Comparison of ENCODE assay signal across 38 cellular contexts in the genomic region with DNA sequence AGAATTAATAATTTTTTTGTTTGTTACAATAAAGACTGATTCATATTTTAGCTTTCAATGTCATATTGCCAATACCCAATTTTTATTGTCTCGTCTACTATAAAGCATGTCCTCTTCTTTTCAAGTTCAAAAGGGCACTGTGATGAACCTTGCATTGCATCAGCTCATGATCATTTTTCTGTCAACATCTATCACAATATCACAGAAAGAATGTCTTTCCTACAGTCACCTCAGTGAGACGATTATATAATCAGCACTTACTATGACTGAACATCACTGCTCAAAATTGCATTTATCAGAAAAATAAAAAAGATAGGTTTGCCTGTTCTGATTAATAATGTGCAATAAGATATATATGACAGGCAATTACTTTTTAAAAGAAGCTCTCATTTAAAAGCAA.
"Had no signal": no experiment of that assay in that cellular context is flagged by ENCODE, and none has a peak within 500 bp of the region (broad histone marks: within the 10 kb centered on the region; RNA-seq: fewer than 3 reads in every experiment).

No MANE protein-coding gene starts in this region.

- H3K4me1 ChIP-seq: adrenal gland, ascending aorta, body of pancreas, breast epithelium had no signal

- ATAC-seq: activated naive CD4-positive, alpha-beta T cell treated with anti-CD3 and anti-CD28 coated beads, Interleukin-2, amount 50 U/mL, for 72 hours; activated naive CD8-positive, alpha-beta T cell treated with anti-CD3 and anti-CD28 coated beads, Interleukin-2, amount 50 U/mL, for 24 hours; activated T-cell treated with anti-CD3 and anti-CD28 coated beads, Interleukin-2, amount 50 U/mL, for 4 hours; activated T-cell treated with anti-CD3 and anti-CD28 coated beads, Interleukin-2, amount 50 U/mL, for 72 hours; activated T-helper 17 cell treated with anti-CD3 and anti-CD28 coated beads, Interleukin-2, amount 50 U/mL, for 72 hours; body of pancreas had no signal

- H3K4me3 ChIP-seq: adrenal gland, ascending aorta, body of pancreas, breast epithelium, cardiac muscle cell had no signal

- H3K36me3 ChIP-seq: adrenal gland, ascending aorta, brain microvascular endothelial cell, breast epithelium, cardiac muscle cell had no signal

- DNase-seq: activated effector memory CD4-positive, alpha-beta T cell treated with anti-CD3 and anti-CD28 coated beads, Interleukin-2, amount 50 U/mL, for 16 hours; activated effector memory CD4-positive, alpha-beta T cell treated with Interleukin-2 at 50 U/mL for 16 hours; activated gamma-delta T cell; activated gamma-delta T cell treated with Interleukin-2 at 50 U/mL for 16 hours; activated naive CD4-positive, alpha-beta T cell; activated naive CD4-positive, alpha-beta T cell treated with anti-CD3 and anti-CD28 coated beads for 36 hours; activated naive CD4-positive, alpha-beta T cell treated with anti-CD3 and anti-CD28 coated beads, Interleukin-2, amount 10 ng/mL, durations not matched to agents 7 days and 5 days; activated naive CD4-positive, alpha-beta T cell treated with anti-CD3 and anti-CD28 coated beads, Interleukin-2, amount 50 U/mL, for 16 hours; activated naive CD4-positive, alpha-beta T cell treated with Interleukin-2 at 50 U/mL for 16 hours; activated naive CD8-positive, alpha-beta T cell treated with anti-CD3 and anti-CD28 coated beads for 36 hours; activated naive CD8-positive, alpha-beta T cell treated with anti-CD3 and anti-CD28 coated beads, Interleukin-2, amount 10 ng/mL, durations not matched to agents 7 days and 5 days; activated naive CD8-positive, alpha-beta T cell treated with anti-CD3 and anti-CD28 coated beads, Interleukin-2, amount 50 U/mL, for 24 hours; activated T-cell treated with anti-CD3 and anti-CD28 coated beads for 4 hours; activated T-cell treated with anti-CD3 and anti-CD28 coated beads, Interleukin-2, amount 50 U/mL, for 1 hour; activated T-cell treated with anti-CD3 and anti-CD28 coated beads, Interleukin-2, amount 50 U/mL, for 24 hours; activated T-cell treated with anti-CD3 and anti-CD28 coated beads, Interleukin-2, amount 50 U/mL, for 4 hours; activated T-cell treated with anti-CD3 and anti-CD28 coated beads, Interleukin-2, amount 50 U/mL, for 48 hours; activated T-cell treated with anti-CD3 and anti-CD28 coated beads, Interleukin-2, amount 50 U/mL, for 72 hours; adrenal gland; amniotic stem cell; amygdala; anterior cingulate cortex; aorta; body of pancreas; brain microvascular endothelial cell; central memory CD4-positive, alpha-beta T cell; cerebellar nuclear complex had no signal

- H3K9me3 Mint-ChIP-seq: activated naive CD4-positive, alpha-beta T cell treated with anti-CD3 and anti-CD28 coated beads for 36 hours; activated T-helper 17 cell treated with anti-CD3 and anti-CD28 coated beads, Interleukin-2, amount 50 U/mL, for 72 hours had no signal

- H3K27ac ChIP-seq: adrenal gland, ascending aorta, body of pancreas, brain microvascular endothelial cell, breast epithelium, cardiac muscle cell had no signal

- H3K36me3 Mint-ChIP-seq: activated naive CD4-positive, alpha-beta T cell treated with anti-CD3 and anti-CD28 coated beads, Interleukin-2, amount 10 ng/mL, durations not matched to agents 7 days and 5 days; activated naive CD4-positive, alpha-beta T cell treated with anti-CD3 and anti-CD28 coated beads, Interleukin-2, amount 50 U/mL, for 24 hours; activated naive CD4-positive, alpha-beta T cell treated with anti-CD3 and anti-CD28 coated beads, Interleukin-2, amount 50 U/mL, for 72 hours; activated naive CD8-positive, alpha-beta T cell; activated naive CD8-positive, alpha-beta T cell treated with anti-CD3 and anti-CD28 coated beads for 36 hours; activated naive CD8-positive, alpha-beta T cell treated with anti-CD3 and anti-CD28 coated beads, Interleukin-2, amount 10 ng/mL, durations not matched to agents 7 days and 5 days; brain had no signal

- H3K27me3 ChIP-seq: adrenal gland, ascending aorta, body of pancreas, brain microvascular endothelial cell, breast epithelium, cardiac muscle cell had no signal

- H3K4me1 Mint-ChIP-seq: activated naive CD4-positive, alpha-beta T cell treated with anti-CD3 and anti-CD28 coated beads, Interleukin-2, amount 10 ng/mL, durations not matched to agents 7 days and 5 days; activated naive CD4-positive, alpha-beta T cell treated with anti-CD3 and anti-CD28 coated beads, Interleukin-2, amount 50 U/mL, for 24 hours; activated naive CD8-positive, alpha-beta T cell treated with anti-CD3 and anti-CD28 coated beads for 36 hours; activated naive CD8-positive, alpha-beta T cell treated with anti-CD3 and anti-CD28 coated beads, Interleukin-2, amount 10 ng/mL, durations not matched to agents 7 days and 5 days; activated naive CD8-positive, alpha-beta T cell treated with anti-CD3 and anti-CD28 coated beads, Interleukin-2, amount 50 U/mL, for 24 hours; activated T-helper 17 cell treated with anti-CD3 and anti-CD28 coated beads, Interleukin-2, amount 50 U/mL, for 72 hours; brain; central memory CD8-positive, alpha-beta T cell had no signal

- H3K27ac Mint-ChIP-seq: activated naive CD4-positive, alpha-beta T cell treated with anti-CD3 and anti-CD28 coated beads for 36 hours; activated naive CD4-positive, alpha-beta T cell treated with anti-CD3 and anti-CD28 coated beads, Interleukin-2, amount 10 ng/mL, durations not matched to agents 7 days and 5 days; activated naive CD4-positive, alpha-beta T cell treated with anti-CD3 and anti-CD28 coated beads, Interleukin-2, amount 50 U/mL, for 24 hours; activated naive CD4-positive, alpha-beta T cell treated with anti-CD3 and anti-CD28 coated beads, Interleukin-2, amount 50 U/mL, for 72 hours; activated naive CD8-positive, alpha-beta T cell; activated naive CD8-positive, alpha-beta T cell treated with anti-CD3 and anti-CD28 coated beads for 36 hours; activated naive CD8-positive, alpha-beta T cell treated with anti-CD3 and anti-CD28 coated beads, Interleukin-2, amount 10 ng/mL, durations not matched to agents 7 days and 5 days; activated naive CD8-positive, alpha-beta T cell treated with anti-CD3 and anti-CD28 coated beads, Interleukin-2, amount 50 U/mL, for 24 hours; activated T-cell treated with anti-CD3 and anti-CD28 coated beads, Interleukin-2, amount 50 U/mL, for 24 hours; activated T-cell treated with anti-CD3 and anti-CD28 coated beads, Interleukin-2, amount 50 U/mL, for 72 hours; activated T-helper 1 cell treated with anti-CD3 and anti-CD28 coated beads, Interleukin-12 subunit alpha, Interleukin-12 subunit beta, Interleukin-2, Interleukin-4 antibody, amounts not matched to agents 30 ng/mL and 10 ng/mL and 1 ng/mL, durations not matched to agents 14 hours and 24 hours and 36 hours; activated T-helper 17 cell treated with anti-CD3 and anti-CD28 coated beads, Interleukin-2, amount 50 U/mL, for 72 hours; activated T-helper 2 cell treated with anti-CD3 and anti-CD28 coated beads, Interferon-gamma antibody, Interleukin-2, Interleukin-4, amounts not matched to agents 10 μg/mL and 5 μg/mL and 100 μg/mL, durations not matched to agents 14 hours and 24 hours and 36 hours; brain had no signal

- H3K4me3 Mint-ChIP-seq: activated naive CD4-positive, alpha-beta T cell treated with anti-CD3 and anti-CD28 coated beads for 36 hours; activated naive CD4-positive, alpha-beta T cell treated with anti-CD3 and anti-CD28 coated beads, Interleukin-2, amount 10 ng/mL, durations not matched to agents 7 days and 5 days; activated naive CD4-positive, alpha-beta T cell treated with anti-CD3 and anti-CD28 coated beads, Interleukin-2, amount 50 U/mL, for 24 hours; activated naive CD8-positive, alpha-beta T cell; activated naive CD8-positive, alpha-beta T cell treated with anti-CD3 and anti-CD28 coated beads for 36 hours; activated naive CD8-positive, alpha-beta T cell treated with anti-CD3 and anti-CD28 coated beads, Interleukin-2, amount 10 ng/mL, durations not matched to agents 7 days and 5 days; activated naive CD8-positive, alpha-beta T cell treated with anti-CD3 and anti-CD28 coated beads, Interleukin-2, amount 50 U/mL, for 24 hours; activated T-cell treated with anti-CD3 and anti-CD28 coated beads, Interleukin-2, amount 50 U/mL, for 24 hours; activated T-cell treated with anti-CD3 and anti-CD28 coated beads, Interleukin-2, amount 50 U/mL, for 4 hours; activated T-cell treated with anti-CD3 and anti-CD28 coated beads, Interleukin-2, amount 50 U/mL, for 72 hours; activated T-helper 1 cell treated with anti-CD3 and anti-CD28 coated beads, Interleukin-12 subunit alpha, Interleukin-12 subunit beta, Interleukin-2, Interleukin-4 antibody, amounts not matched to agents 30 ng/mL and 10 ng/mL and 1 ng/mL, durations not matched to agents 14 hours and 24 hours and 36 hours; activated T-helper 17 cell treated with anti-CD3 and anti-CD28 coated beads, Interleukin-2, amount 50 U/mL, for 72 hours; brain; central memory CD8-positive, alpha-beta T cell had no signal

- H3K9me3 ChIP-seq: adrenal gland, ascending aorta, body of pancreas, breast epithelium had no signal
